Comparison of ENCODE assay signal across 18 cellular contexts in the genomic region with DNA sequence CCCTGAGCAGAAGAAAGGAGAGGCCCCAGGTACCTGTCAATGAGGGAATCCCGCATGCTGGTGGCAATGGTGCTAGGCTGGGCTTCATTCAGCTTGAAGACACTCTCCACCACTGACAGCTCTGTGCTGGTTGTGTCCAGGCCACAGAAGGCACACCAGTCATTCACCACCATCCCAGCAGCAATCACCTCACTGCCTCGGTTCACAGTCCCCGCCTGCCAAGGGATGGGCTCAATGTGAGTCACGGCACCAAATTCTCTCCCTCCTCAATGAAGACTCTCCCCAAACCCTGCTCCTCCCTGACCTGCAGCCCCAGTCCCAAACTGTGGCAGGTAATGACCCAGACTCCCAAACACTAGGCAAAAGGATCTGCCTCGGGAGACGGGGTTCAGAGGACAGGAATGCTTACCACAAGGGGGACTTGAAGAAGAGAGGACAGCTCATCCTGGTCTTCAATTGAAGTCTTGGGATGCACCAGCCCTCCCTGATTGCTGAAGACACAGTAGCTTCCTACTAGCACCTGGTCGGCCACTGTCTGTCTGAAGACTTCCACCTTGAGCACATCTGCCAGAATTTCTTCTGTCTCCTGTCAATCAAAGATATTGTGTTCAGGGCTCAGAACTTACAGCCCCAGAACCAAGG. TPM values are rescaled to one million over a fixed set of nuclear protein-coding genes. Genes with fewer than 3 reads are reported as not detected.
DNase-seq lines count a peak whose midpoint lies in the region; ATAC-seq lines count a peak whose summit lies in the region.
"Had no signal": no experiment of that assay in that cellular context is flagged by ENCODE, and none has a peak within 500 bp of the region (broad histone marks: within the 10 kb centered on the region; RNA-seq: fewer than 3 reads in every experiment).

No MANE protein-coding gene starts in this region.

- no peak overlapping the region for H3K4me3 ChIP-seq in ACC112 (ENCODE audit: low read depth, low read length)
- no peak overlapping the region for H3K4me3 ChIP-seq in mesenchymal stem cell (ENCODE audit: insufficient read depth in 1 of 2, low read depth in 1 of 2, low read length in 2 of 2)
- no peak overlapping the region for H3K4me3 ChIP-seq in Karpas-422 (ENCODE audit: low read length)
- H3K4me3 ChIP-seq: colonic mucosa had no signal

- H3K4ac ChIP-seq in mesenchymal stem cell (ENCODE audit: low read depth in 1 of 2, low read length in 2 of 2): peak overlapping the region in 1 of 2 experiments; percentile 21

- no peak overlapping the region for H4K91ac ChIP-seq in mesenchymal stem cell (ENCODE audit: low read length)

- no peak overlapping the region for H2BK120ac ChIP-seq in mesenchymal stem cell (ENCODE audit: low read depth, low read length)

- H3K79me2 ChIP-seq in ACC112 (ENCODE audit: control insufficient read depth, insufficient read depth, low read length, unreplicated experiment): peaks cover 61% of the 10 kb centered on the region
- peaks cover 46% of the 10 kb centered on the region for H3K79me2 ChIP-seq in Karpas-422 (ENCODE audit: low read length)

- no peak overlapping the region for H3K4me3 Mint-ChIP-seq in activated naive CD8-positive, alpha-beta T cell treated with anti-CD3 and anti-CD28 coated beads for 36 hours

- H3K9me3 Mint-ChIP-seq in activated naive CD8-positive, alpha-beta T cell treated with anti-CD3 and anti-CD28 coated beads for 36 hours: no peaks in the 10 kb centered on the region

- H3K18ac ChIP-seq in mesenchymal stem cell (ENCODE audit: low read depth in 1 of 2, low read length in 2 of 2): no peak overlapping the region

- no peak overlapping the region for H3K23ac ChIP-seq in mesenchymal stem cell (ENCODE audit: low read length in 2 of 2)

- H2BK15ac ChIP-seq in mesenchymal stem cell (ENCODE audit: low read depth, poor library complexity, severe bottlenecking): no peak overlapping the region

- peaks cover 49% of the 10 kb centered on the region for H3K36me3 Mint-ChIP-seq in activated naive CD8-positive, alpha-beta T cell treated with anti-CD3 and anti-CD28 coated beads for 36 hours

- no peak overlapping the region for H3K14ac ChIP-seq in mesenchymal stem cell (ENCODE audit: low read length in 2 of 2)

- H3K27ac ChIP-seq in ACC112 (ENCODE audit: low read depth, low read length) (peak overlapping the region; percentile 54), mesenchymal stem cell (ENCODE audit: low read length, poor library complexity, severe bottlenecking) (peak overlapping the region; percentile 28), Karpas-422 (ENCODE audit: low read length) (no peak overlapping the region)
- H3K27ac ChIP-seq: colonic mucosa, WERI-Rb-1 had no signal

- H3K9me2 ChIP-seq in Karpas-422 (replicated peaks; ENCODE audit: insufficient read depth, low read length): no peaks in the 10 kb centered on the region

- peaks cover 24% of the 10 kb centered on the region for H3K4me1 Mint-ChIP-seq in activated naive CD8-positive, alpha-beta T cell treated with anti-CD3 and anti-CD28 coated beads for 36 hours

- H3K9me3 ChIP-seq in mesenchymal stem cell (ENCODE audit: control insufficient read depth, low read length): no peaks in the 10 kb centered on the region
- H3K9me3 ChIP-seq in Karpas-422 (ENCODE audit: low read length): no peaks in the 10 kb centered on the region
- H3K9me3 ChIP-seq: colonic mucosa had no signal

- H3K36me3 ChIP-seq in ACC112 (ENCODE audit: insufficient read depth, low read length) (peaks cover 29% of the 10 kb centered on the region), mesenchymal stem cell (ENCODE audit: control insufficient read depth in 1 of 2, insufficient read depth in 2 of 2, low read depth in 1 of 2, low read length in 2 of 2) (peaks cover 56 to 58% of the 10 kb centered on the region in 2 experiments), Karpas-422 (ENCODE audit: insufficient read depth, low read length) (peaks cover 20% of the 10 kb centered on the region)

- no peak overlapping the region for H2BK12ac ChIP-seq in mesenchymal stem cell (ENCODE audit: low read length in 2 of 2)

- no peak overlapping the region for H4K8ac ChIP-seq in mesenchymal stem cell (ENCODE audit: low read length)

- DNase-seq in ELR (ENCODE audit: low read depth) (peak; percentile 52), mesenchymal stem cell (no peak), amygdala (lab: John Stamatoyannopoulos, UW) (no peak), Karpas-422 (no peak)
- no peak for DNase-seq in activated naive CD8-positive, alpha-beta T cell treated with anti-CD3 and anti-CD28 coated beads for 36 hours
- DNase-seq in stimulated activated CD4-positive, alpha-beta T cell treated with anti-CD3 and anti-CD28 coated beads, Interleukin-15, amount 100 ng/mL, for 24 hours: no peak
- DNase-seq: activated gamma-delta T cell; C1 segment of cervical spinal cord; colonic mucosa; GF-D8; NCI-H146; NCI-H524 treated with DMSO at 0.1 percent for 48 hours; Right ventricle myocardium superior; stimulated activated CD4-positive, alpha-beta T cell treated with anti-CD3 and anti-CD28 coated beads, Interleukin-4, amount 100 ng/mL, for 4 hours; WERI-Rb-1 had no signal

- no peak for ATAC-seq in HG02970 (IDR thresholded peaks at IDR 0.05; ENCODE audit: low FRiP score, unreplicated experiment)

- peaks cover 9% of the 10 kb centered on the region for H3K79me1 ChIP-seq in mesenchymal stem cell (replicated peaks; ENCODE audit: low read length, poor library complexity, severe bottlenecking)

- H2AFZ ChIP-seq in ACC112 (ENCODE audit: low read length, unreplicated experiment) (no peak overlapping the region), mesenchymal stem cell (ENCODE audit: low read depth, low read length) (no peak overlapping the region), Karpas-422 (ENCODE audit: low read length) (no peak overlapping the region)

- peak overlapping the region; percentile 7 for H2AK5ac ChIP-seq in mesenchymal stem cell (ENCODE audit: low read length, severe bottlenecking)

- H3K9ac ChIP-seq in mesenchymal stem cell (ENCODE audit: low read length) (peak overlapping the region; percentile 24), Karpas-422 (ENCODE audit: low read length) (no peak overlapping the region)

- peaks cover 11% of the 10 kb centered on the region for H3K4me1 ChIP-seq in ACC112 (ENCODE audit: control insufficient read depth, insufficient read depth, low read length, unreplicated experiment)
- peaks cover 42% of the 10 kb centered on the region for H3K4me1 ChIP-seq in mesenchymal stem cell (ENCODE audit: control insufficient read depth, insufficient read depth, low read depth, low read length)
- peaks cover 17% of the 10 kb centered on the region for H3K4me1 ChIP-seq in Karpas-422 (ENCODE audit: low read length)

- peaks cover 8% of the 10 kb centered on the region; the same call in 1 of the 2 replicates for H4K20me1 ChIP-seq in Karpas-422 (ENCODE audit: insufficient read depth, low read depth, low read length)

- H2BK5ac ChIP-seq in mesenchymal stem cell (ENCODE audit: low read depth, low read length, poor library complexity, severe bottlenecking): no peak overlapping the region

- H3K4me2 ChIP-seq in mesenchymal stem cell (ENCODE audit: low read length, poor library complexity, severe bottlenecking) (no peak overlapping the region), Karpas-422 (ENCODE audit: low read depth, low read length, poor library complexity, severe bottlenecking) (no peak overlapping the region)

- H3K27ac Mint-ChIP-seq in activated naive CD8-positive, alpha-beta T cell treated with anti-CD3 and anti-CD28 coated beads for 36 hours: peak overlapping the region; percentile 69

- WGBS in mesenchymal stem cell: 97% methylated on average over 7 of the region's 7 CpGs

- no peaks in the 10 kb centered on the region for H3K27me3 ChIP-seq in ACC112 (ENCODE audit: insufficient read depth, low read length)
- no peaks in the 10 kb centered on the region for H3K27me3 ChIP-seq in mesenchymal stem cell (ENCODE audit: control insufficient read depth in 1 of 2, insufficient read depth in 1 of 2, low read length in 2 of 2)
- H3K27me3 ChIP-seq in Karpas-422 (ENCODE audit: low read length): no peaks in the 10 kb centered on the region
- H3K27me3 ChIP-seq: colonic mucosa had no signal

- no peaks in the 10 kb centered on the region for H3K27me3 Mint-ChIP-seq in activated naive CD8-positive, alpha-beta T cell treated with anti-CD3 and anti-CD28 coated beads for 36 hours

RNA-seq across cellular contexts. Expression of a gene that starts 1.7 kb away (rescaled TPM):
- 10 to 100 TPM; 27.2 to 27.4 TPM for total RNA-seq in activated naive CD8-positive, alpha-beta T cell treated with anti-CD3 and anti-CD28 coated beads for 36 hours
- 114 TPM for polyA plus RNA-seq in mesenchymal stem cell (2013, experiment 1 of 2)
- 114 TPM for polyA plus RNA-seq in mesenchymal stem cell (2013, experiment 2 of 2)
- 12.4 and 17.1 TPM in 2 replicates for total RNA-seq in Karpas-422 (2014; rRNA removed; shearing (Covaris generic); ENCODE audit: low replicate concordance)

RNA-seq across cellular contexts. Expression of a gene that starts 4.9 kb away (rescaled TPM):
- total RNA-seq in activated naive CD8-positive, alpha-beta T cell treated with anti-CD3 and anti-CD28 coated beads for 36 hours: 100 to 1,000 TPM; 172 to 179 TPM
- 110 TPM for polyA plus RNA-seq in mesenchymal stem cell (2013, experiment 1 of 2)
- 112 TPM for polyA plus RNA-seq in mesenchymal stem cell (2013, experiment 2 of 2)
- total RNA-seq in Karpas-422 (2014; rRNA removed; shearing (Covaris generic); ENCODE audit: low replicate concordance): 150 and 168 TPM in 2 replicates

RNA-seq across cellular contexts. Expression of a gene that starts 12.6 kb away (rescaled TPM):
- total RNA-seq in activated naive CD8-positive, alpha-beta T cell treated with anti-CD3 and anti-CD28 coated beads for 36 hours: not detected
- not detected for polyA plus RNA-seq in mesenchymal stem cell (2013, experiment 1 of 2)
- polyA plus RNA-seq in mesenchymal stem cell (2013, experiment 2 of 2): not detected
- not detected in 2 replicates for total RNA-seq in Karpas-422 (2014; rRNA removed; shearing (Covaris generic); ENCODE audit: low replicate concordance)
- total RNA-seq: renal cortical epithelial cell, Right ventricle myocardium superior had no signal

RNA-seq across cellular contexts. Expression of a gene that starts 53.2 kb away (rescaled TPM):
- total RNA-seq in activated naive CD8-positive, alpha-beta T cell treated with anti-CD3 and anti-CD28 coated beads for 36 hours: not detected
- 0.01 TPM for polyA plus RNA-seq in mesenchymal stem cell (2013, experiment 1 of 2)
- 0.01 TPM for polyA plus RNA-seq in mesenchymal stem cell (2013, experiment 2 of 2)
- 0.36 and 0.60 TPM in 2 replicates for total RNA-seq in Karpas-422 (2014; rRNA removed; shearing (Covaris generic); ENCODE audit: low replicate concordance)
